In the genomic region with DNA sequence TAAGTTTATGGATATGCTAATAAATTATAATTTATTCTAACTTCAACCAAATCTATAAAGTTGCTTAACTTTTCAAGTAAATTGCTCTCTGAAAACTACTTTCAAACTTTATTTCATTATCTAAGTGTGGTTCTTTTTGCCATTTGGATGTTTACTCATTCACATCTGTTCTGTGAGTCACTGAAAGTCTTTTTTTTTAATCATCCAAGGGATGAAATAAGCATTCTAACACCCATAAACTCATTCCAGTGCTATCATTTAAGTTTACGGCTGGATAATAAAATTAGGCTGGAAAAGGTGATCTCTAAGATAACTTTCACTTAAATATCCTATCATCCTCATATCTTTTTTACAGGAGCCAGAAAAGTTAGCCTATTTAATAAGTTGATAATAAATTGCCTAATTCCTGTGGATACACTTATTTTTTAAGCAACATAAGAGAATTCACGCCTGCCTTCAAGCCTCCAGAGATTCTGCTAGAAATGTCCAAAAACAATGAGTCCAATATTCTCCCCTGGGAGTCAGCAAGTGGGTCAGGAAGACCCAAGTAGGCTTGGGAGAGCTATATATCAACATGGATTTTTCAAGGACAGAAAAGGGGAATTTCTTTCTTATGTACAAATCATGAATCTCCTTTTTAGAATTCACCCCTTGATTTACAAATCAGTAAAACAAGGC, we compare ENCODE assay signal across 1 cellular context.
TF ChIP-seq lines count a peak whose summit lies in the region.

No MANE protein-coding gene starts in this region.

TF ChIP-seq in K562, 482 proteins besides CTCF, POLR2A, EP300 and RAD21:
- no peak for TF ChIP-seq NFRKB (IDR thresholded peaks at IDR 0.05; ENCODE audit: low read depth)
- TF ChIP-seq CREBBP (IDR thresholded peaks at IDR 0.05; ENCODE audit: low read depth, low read length), result no peak
- TF ChIP-seq CCAR2 (IDR thresholded peaks at IDR 0.05; ENCODE audit: low read depth, low read length), result no peak
- TF ChIP-seq PYGO2 (tag; IDR thresholded peaks at IDR 0.05), result no peak
- TF ChIP-seq CBFA2T2 (conservative IDR thresholded peaks at IDR 0.05), result no peak
- no peak for TF ChIP-seq ETS2 (tag; IDR thresholded peaks at IDR 0.05; ENCODE audit: borderline replicate concordance, poor library complexity, severe bottlenecking)
- TF ChIP-seq CBFA2T3 (IDR thresholded peaks at IDR 0.05), result no peak
- TF ChIP-seq ZNF217 (CRISPR knock-in tag; IDR thresholded peaks at IDR 0.05), result no peak
- TF ChIP-seq ZNF282 (CRISPR knock-in tag; IDR thresholded peaks at IDR 0.05), result no peak
- no peak for TF ChIP-seq CBX8 (IDR thresholded peaks at IDR 0.05; ENCODE audit: borderline replicate concordance, extremely low read depth, low read depth, low read length, poor library complexity, severe bottlenecking)
TF ChIP-seq in K562: peak in this region for 0.
